ENCODE assay signal across 28 cellular contexts in the genomic region with DNA sequence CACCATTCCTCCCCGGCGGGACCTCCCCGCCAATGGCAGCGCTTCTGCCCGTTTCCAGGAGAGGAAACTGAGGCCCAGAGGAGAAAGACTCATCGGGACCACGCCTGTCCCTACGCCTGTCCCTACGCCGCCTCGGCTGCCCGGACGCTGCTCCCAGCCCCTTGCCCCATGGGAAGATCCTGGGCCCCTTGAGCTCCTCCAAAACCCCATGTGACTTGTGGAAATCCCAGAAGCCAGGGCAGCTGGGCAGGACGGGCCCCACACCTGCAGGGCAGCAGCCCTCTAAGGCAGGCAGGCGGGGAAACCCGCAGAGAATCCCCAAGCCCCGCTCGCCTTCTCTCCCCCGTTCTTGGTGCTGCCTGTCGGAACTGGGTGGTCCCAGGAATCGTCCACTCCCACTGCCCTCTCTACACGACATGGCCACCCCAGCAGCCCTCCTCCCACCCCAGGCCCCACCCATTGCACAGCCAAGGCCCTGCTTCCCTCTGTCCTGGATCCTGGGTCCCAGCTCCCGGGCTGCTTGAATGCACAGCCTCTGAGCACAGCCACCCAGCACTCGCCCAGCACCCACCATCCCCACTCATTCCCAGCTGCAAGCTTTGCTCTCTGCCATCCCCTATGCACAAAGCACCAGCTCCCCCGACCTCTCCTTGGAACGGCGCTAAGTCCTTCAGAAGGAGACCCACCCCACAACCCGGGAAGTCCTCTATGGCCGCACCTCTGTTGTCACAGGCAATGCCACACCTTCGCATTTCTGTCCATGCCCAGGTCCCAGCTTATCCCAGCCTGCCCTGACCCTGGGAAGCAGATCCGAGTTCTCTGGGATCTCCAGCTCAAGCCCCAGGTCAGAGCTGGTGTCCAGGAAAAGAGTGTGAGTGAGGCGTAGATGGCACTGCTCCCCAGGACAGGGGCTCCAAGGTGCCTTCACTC. TPM values are rescaled to one million over a fixed set of nuclear protein-coding genes. Genes with fewer than 3 reads are reported as not detected.
DNase-seq lines count a peak whose midpoint lies in the region; ATAC-seq, FAIRE-seq and TF ChIP-seq lines count a peak whose summit lies in the region.
"Had no signal": no experiment of that assay in that cellular context is flagged by ENCODE, and none has a peak within 500 bp of the region (broad histone marks: within the 10 kb centered on the region; RNA-seq: fewer than 3 reads in every experiment).

No MANE protein-coding gene starts in this region.

- H3K4me3 Mint-ChIP-seq in H9 (no peak overlapping the region), neural progenitor cell (no peak overlapping the region)
- H3K4me3 Mint-ChIP-seq: activated CD8-positive, alpha-beta T cell treated with anti-CD3 and anti-CD28 coated beads for 36 hours; natural killer cell treated with Interleukin-12 subunit alpha and Interleukin-12 subunit beta and Interleukin-15 and Interleukin-18, amount 100 ng/mL, for 72 hours; T-helper 17 cell had no signal

- no peak for FAIRE-seq in H1 (lab: Jason Lieb, UNC)
- FAIRE-seq: astrocyte, RCC 7860 had no signal

- H3K4me1 ChIP-seq in H9 (ENCODE audit: insufficient read depth, low read length) (no peaks in the 10 kb centered on the region), H1 (replicated peaks in 1 of 4; ENCODE audit: control insufficient read depth in 3 of 4, insufficient read depth in 4 of 4, low read length in 3 of 4) (peaks cover 0 to 4% (median 0%) of the 10 kb centered on the region in 4 experiments; a peak in 1 of 7 replicates), neural progenitor cell (no peaks in the 10 kb centered on the region)
- H3K4me1 ChIP-seq: left ventricle myocardium inferior, parathyroid adenoma, right atrium auricular region had no signal

- no peak overlapping the region for H2BK12ac ChIP-seq in H9 (ENCODE audit: insufficient read length, low read depth, low read length)
- no peak overlapping the region for H2BK12ac ChIP-seq in H1 (ENCODE audit: low read depth, low read length)

- H2AFZ ChIP-seq in H9 (ENCODE audit: low read length) (no peak overlapping the region), H1 (ENCODE audit: low read length) (peak overlapping the region; percentile 13; the same call in 1 of the 2 replicates), neural progenitor cell (replicated peaks) (no peak overlapping the region)
- H2AFZ ChIP-seq: parathyroid adenoma had no signal

- no peak overlapping the region for H2BK15ac ChIP-seq in H9 (ENCODE audit: low read depth, low read length)
- H2BK15ac ChIP-seq in H1 (ENCODE audit: low read length), result no peak overlapping the region

- H3K36me3 Mint-ChIP-seq in H9 (ENCODE audit: insufficient read depth in 1 of 3, low read depth in 3 of 3), result peaks cover 0 to 12% (median 6%) of the 10 kb centered on the region in 3 experiments; a peak in 5 of 7 replicates
- peaks cover 43% of the 10 kb centered on the region for H3K36me3 Mint-ChIP-seq in neural progenitor cell

- H3T11ph ChIP-seq in H9 (ENCODE audit: low read length), result no peak overlapping the region

- no peaks in the 10 kb centered on the region for H3F3A ChIP-seq in neural progenitor cell (ENCODE audit: low read depth)

- H3K56ac ChIP-seq in H9 (ENCODE audit: insufficient read length, low read depth, low read length), result no peak overlapping the region
- no peak overlapping the region for H3K56ac ChIP-seq in H1 (replicated peaks; ENCODE audit: insufficient read length, low read depth, low read length)

- POLR2A ChIA-PET in GM10248 (lab: Yijun Ruan, JAX) (no interaction called here), H1 (lab: Charles Lee; ENCODE audit: partially characterized antibody) (interaction anchor here (1.1 kb wide), 1 partner anchor 17 kb away, joined by 3 read pairs; no protein-coding TSS in a partner anchor)

- H3K14ac ChIP-seq in H9 (ENCODE audit: insufficient read depth, low read length) (no peak overlapping the region), H1 (ENCODE audit: insufficient read length) (no peak overlapping the region)

- H4K20me1 ChIP-seq in H9 (ENCODE audit: control insufficient read depth, insufficient read depth, insufficient read length) (no peaks in the 10 kb centered on the region), H1 (replicated peaks in 1 of 2; ENCODE audit: control insufficient read depth in 1 of 2, insufficient read depth in 2 of 2, low read length in 2 of 2) (no peaks in the 10 kb centered on the region), neural progenitor cell (ENCODE audit: low read depth) (peaks cover 4% of the 10 kb centered on the region)

- H3K23ac ChIP-seq in H9 (ENCODE audit: insufficient read length, low read depth, low read length) (no peak overlapping the region), H1 (ENCODE audit: insufficient read length) (no peak overlapping the region)

- H3K36me3 ChIP-seq in H1 (ENCODE audit: control insufficient read depth in 2 of 4, insufficient read depth in 4 of 4, low read length in 3 of 4), result no peaks in the 10 kb centered on the region
- H3K36me3 ChIP-seq in neural progenitor cell, result peaks cover 4% of the 10 kb centered on the region

- H3K27me3 Mint-ChIP-seq in H9 (ENCODE audit: low read depth) (no peaks in the 10 kb centered on the region; the same call in none of the 2 replicates), neural progenitor cell (ENCODE audit: insufficient read depth, low read depth) (peaks cover 8% of the 10 kb centered on the region)
- H3K27me3 Mint-ChIP-seq: activated CD8-positive, alpha-beta T cell treated with anti-CD3 and anti-CD28 coated beads for 36 hours; natural killer cell treated with Interleukin-12 subunit alpha and Interleukin-12 subunit beta and Interleukin-15 and Interleukin-18, amount 100 ng/mL, for 72 hours; T-helper 17 cell had no signal

- H2BK20ac ChIP-seq in H9 (ENCODE audit: low read depth, low read length, poor library complexity, severe bottlenecking) (no peak overlapping the region), H1 (ENCODE audit: low read length) (no peak overlapping the region)

- no peak overlapping the region for H3K4ac ChIP-seq in H9 (ENCODE audit: low read depth, low read length)
- no peak overlapping the region for H3K4ac ChIP-seq in H1 (replicated peaks; ENCODE audit: insufficient read length, low read depth, low read length)

- H3K27me3 ChIP-seq in H9 (ENCODE audit: insufficient read depth, low read length) (no peaks in the 10 kb centered on the region), H1 (replicated peaks in 1 of 4; ENCODE audit: control insufficient read depth in 3 of 4, extremely low read depth in 1 of 4, insufficient read depth in 3 of 4, low read length in 3 of 4) (no peaks in the 10 kb centered on the region), neural progenitor cell (no peaks in the 10 kb centered on the region)
- H3K27me3 ChIP-seq: BLaER1 treated with 17β-estradiol and CSF1 and Interleukin-3, amounts not matched to agents 10 nM and 100 nM; right atrium auricular region had no signal

- H2AK5ac ChIP-seq in H9 (ENCODE audit: insufficient read length, low read length) (no peak overlapping the region), H1 (ENCODE audit: low read depth, low read length) (no peak overlapping the region)

- H2BK5ac ChIP-seq in H9 (ENCODE audit: insufficient read length, low read length) (no peak overlapping the region), H1 (ENCODE audit: low read depth, low read length) (no peak overlapping the region)

- peaks cover 12 to 13% of the 10 kb centered on the region in 2 experiments; a peak in 4 of 5 replicates for H3K9me3 Mint-ChIP-seq in H9
- peaks cover 17% of the 10 kb centered on the region for H3K9me3 Mint-ChIP-seq in neural progenitor cell

- TF ChIP-seq EP300 in H1 (IDR thresholded peaks at IDR 0.05; ENCODE audit: borderline replicate concordance in 1 of 2, low read depth in 2 of 2, low read length in 2 of 2), result no peak

- H2BK120ac ChIP-seq in H9 (ENCODE audit: low read depth, low read length, poor library complexity, severe bottlenecking) (no peak overlapping the region), H1 (replicated peaks; ENCODE audit: low read depth, low read length) (no peak overlapping the region)

- H3K4me2 ChIP-seq in H9 (ENCODE audit: insufficient read depth, insufficient read length, low read length) (no peak overlapping the region), H1 (ENCODE audit: insufficient read depth in 1 of 2, low read depth in 2 of 2, low read length in 2 of 2) (no peak overlapping the region; a peak in 1 of 4 replicates), neural progenitor cell (no peak overlapping the region)

- DNase-seq in GM10248 (ENCODE audit: extremely low spot score) (peak; percentile 48), H9 (peak; percentile 33), H1 (ENCODE audit: low read depth in 1 of 2, low spot score in 2 of 2) (no peak), neural progenitor cell (ENCODE audit: low spot score) (no peak), NCI-H446 (lab: John Stamatoyannopoulos, UW) (no peak)
- no peak for DNase-seq in activated CD4-positive, alpha-beta T cell treated with anti-CD3 and anti-CD28 coated beads, Interleukin-2, amount 50 U/mL, for 4 hours
- DNase-seq: activated CD4-positive, alpha-beta T cell treated with anti-CD3 and anti-CD28 coated beads for 1 hour; activated CD8-positive, alpha-beta T cell treated with anti-CD3 and anti-CD28 coated beads for 36 hours; caudate nucleus; DMS79; GDM1; hippocampal formation; IMR-90; left ventricle myocardium inferior; NCI-H1694; NCI-H524; NK-92 treated with Interleukin-12 subunit alpha and Interleukin-12 subunit beta, amount 100 ng/mL, for 24 hours; stimulated activated CD4-positive, alpha-beta T cell treated with anti-CD3 and anti-CD28 coated beads, Interleukin-2, amount 100 ng/mL, for 48 hours; substantia nigra; T-helper 17 cell had no signal

- no CpG with 5 or more reads among the region's 32 CpGs for WGBS in H9 (ENCODE audit: extremely low coverage, insufficient read length, low lambda C conversion rate)
- 82% methylated on average over 13 of the region's 32 CpGs; no CpG with 5 or more reads in 1 of the 2 experiments for WGBS in H1 (ENCODE audit: extremely low coverage in 1 of 2, insufficient coverage in 1 of 2, insufficient read length in 1 of 2, insufficient replicate concordance in 2 of 2, low coverage in 1 of 2, low lambda C conversion rate in 2 of 2, missing lambda C conversion rate in 1 of 2), 2 experiments

- H3K79me2 ChIP-seq in H9 (ENCODE audit: insufficient read depth, low read length) (no peaks in the 10 kb centered on the region), H1 (ENCODE audit: control insufficient read depth in 1 of 2, insufficient read depth in 2 of 2, low read length in 2 of 2) (no peaks in the 10 kb centered on the region), neural progenitor cell (ENCODE audit: low read depth) (no peaks in the 10 kb centered on the region)

- H4K91ac ChIP-seq in H9 (ENCODE audit: insufficient read length, low read depth, low read length) (no peak overlapping the region), H1 (replicated peaks; ENCODE audit: insufficient read length, low read length) (no peak overlapping the region)

- H3K4me3 ChIP-seq in H1 (ENCODE audit: extremely low read depth in 1 of 4, insufficient read depth in 2 of 4, low read depth in 3 of 4, low read length in 4 of 4) (no peak overlapping the region), neural progenitor cell (no peak overlapping the region)
- H3K4me3 ChIP-seq: BLaER1 treated with 17β-estradiol and CSF1 and Interleukin-3, amounts not matched to agents 10 nM and 100 nM; left ventricle myocardium inferior; right atrium auricular region had no signal

- TF ChIP-seq RAD21 in H1 (IDR thresholded peaks at IDR 0.05 in 1 of 2, conservative IDR thresholded peaks at IDR 0.05 in 1 of 2; ENCODE audit: low read depth in 2 of 2, low read length in 2 of 2), result no peak

- no peak overlapping the region for H4K5ac ChIP-seq in H9 (ENCODE audit: insufficient read length, low read depth, low read length)
- no peak overlapping the region for H4K5ac ChIP-seq in H1 (ENCODE audit: insufficient read length, low read depth, low read length)

- H3K27ac Mint-ChIP-seq in H9 (peak overlapping the region in 1 of 3 experiments; percentile 83; a peak in 1 of 7 replicates), neural progenitor cell (peak overlapping the region; percentile 19)
- H3K27ac Mint-ChIP-seq: activated CD8-positive, alpha-beta T cell treated with anti-CD3 and anti-CD28 coated beads for 36 hours; natural killer cell treated with Interleukin-12 subunit alpha and Interleukin-12 subunit beta and Interleukin-15 and Interleukin-18, amount 100 ng/mL, for 72 hours; T-helper 17 cell had no signal

- no peak for TF ChIP-seq CTCF in GM10248 (IDR thresholded peaks at IDR 0.05; ENCODE audit: control extremely low read depth, extremely low read depth, low read depth, missing control alignments)
- TF ChIP-seq CTCF in H9 (conservative IDR thresholded peaks at IDR 0.05), result no peak
- TF ChIP-seq CTCF in H1 (IDR thresholded peaks at IDR 0.05; ENCODE audit: control extremely low read depth in 1 of 3, insufficient read depth in 1 of 3, low read depth in 1 of 3, low read length in 3 of 3), result no peak
- no peak for TF ChIP-seq CTCF in neural progenitor cell (IDR thresholded peaks at IDR 0.05)

- H3K23me2 ChIP-seq in H9 (ENCODE audit: insufficient read length, low read depth, low read length, poor library complexity, severe bottlenecking) (no peaks in the 10 kb centered on the region), H1 (ENCODE audit: low read depth, low read length) (no peaks in the 10 kb centered on the region)

- H3K18ac ChIP-seq in H9 (ENCODE audit: insufficient read length, low read depth, low read length) (no peak overlapping the region), H1 (ENCODE audit: extremely low read depth, low read length) (no peak overlapping the region)

- H3K4me1 Mint-ChIP-seq in H9 (peaks cover 0 to 8% of the 10 kb centered on the region in 2 experiments; a peak in 2 of 4 replicates), neural progenitor cell (no peaks in the 10 kb centered on the region)

- no peak overlapping the region for H3K27ac ChIP-seq in H9 (ENCODE audit: insufficient read length, low read depth, low read length)
- no peak overlapping the region; the same call in 1 of the 2 replicates for H3K27ac ChIP-seq in H1 (ENCODE audit: low read depth, low read length)
- no peak overlapping the region for H3K27ac ChIP-seq in neural progenitor cell
- H3K27ac ChIP-seq: left ventricle myocardium inferior, parathyroid adenoma, right atrium auricular region had no signal

- H4K8ac ChIP-seq in H9 (replicated peaks; ENCODE audit: insufficient read length, low read depth, low read length) (no peak overlapping the region), H1 (ENCODE audit: extremely low read depth, insufficient read depth, low read length) (peak overlapping the region; percentile 57; the same call in 1 of the 2 replicates)

- no peaks in the 10 kb centered on the region for H3K79me1 ChIP-seq in H9 (ENCODE audit: insufficient read depth, low read depth, low read length, poor library complexity, severe bottlenecking)
- no peaks in the 10 kb centered on the region for H3K79me1 ChIP-seq in H1 (ENCODE audit: low read depth, low read length)

- H3K9ac ChIP-seq in H9 (ENCODE audit: extremely low read depth, insufficient read length, low read length), result no peak overlapping the region
- H3K9ac ChIP-seq in H1 (replicated peaks in 1 of 4; ENCODE audit: extremely low read depth in 1 of 4, low read depth in 3 of 4, low read length in 3 of 4), result no peak overlapping the region
- H3K9ac ChIP-seq in neural progenitor cell, result no peak overlapping the region
- H3K9ac ChIP-seq: parathyroid adenoma had no signal

- CTCF ChIA-PET in GM10248 (lab: Yijun Ruan, JAX), result interaction anchor here (1.1 to 1.6 kb wide), 3 partner anchors 32 to 117 kb away, joined by 3 read pairs; no protein-coding TSS in a partner anchor
- CTCF ChIA-PET in H1 (lab: Charles Lee; ENCODE audit: partially characterized antibody), result interaction anchor here (0.6 to 1.6 kb wide), 6 partner anchors 16 to 293 kb away, joined by 3 read pairs; no protein-coding TSS in a partner anchor

- ATAC-seq in GM19023 (IDR thresholded peaks at IDR 0.05; ENCODE audit: unreplicated experiment) (no peak), HG02840 (IDR thresholded peaks at IDR 0.05; ENCODE audit: low FRiP score, unreplicated experiment) (no peak)
- ATAC-seq: activated CD8-positive, alpha-beta T cell treated with anti-CD3 and anti-CD28 coated beads for 36 hours; natural killer cell treated with Interleukin-12 subunit alpha and Interleukin-12 subunit beta and Interleukin-15 and Interleukin-18, amount 100 ng/mL, for 72 hours; T-helper 17 cell had no signal

- TF ChIP-seq POLR2A in H1 (IDR thresholded peaks at IDR 0.05; ENCODE audit: control extremely low read depth in 1 of 2, low read depth in 2 of 2, low read length in 2 of 2), result no peak

- no peaks in the 10 kb centered on the region for H3K9me3 ChIP-seq in H9 (ENCODE audit: control insufficient read depth, low read depth, low read length)
- no peaks in the 10 kb centered on the region for H3K9me3 ChIP-seq in H1 (ENCODE audit: insufficient read depth in 2 of 2, low read depth in 1 of 2, low read length in 1 of 2)
- no peaks in the 10 kb centered on the region for H3K9me3 ChIP-seq in neural progenitor cell (ENCODE audit: low read depth)

RNA-seq across cellular contexts. Expression of a gene that starts 50.6 kb away (rescaled TPM):
- total RNA-seq in H9 (2021) (12.4 and 13.3 TPM in 2 replicates), neural progenitor cell (ENCODE audit: low replicate concordance) (7.3 and 20.8 TPM in 2 replicates)
- total RNA-seq in H1 (2021; fragmentation: NEBNext Ultra II Directional; extraction: Animal tissue kit (Norgen Biotek cat#: 25700)), result 6.9 and 8.5 TPM in 2 replicates
- polyA plus RNA-seq in H1 (2011; rRNA removed), result 15.1 and 20.2 TPM in 2 replicates
- polyA plus RNA-seq in H1 (2011; cell fraction: cytosol; rRNA removed), result 9.7 TPM
- 24.3 TPM for polyA plus RNA-seq in H1 (2011; cell fraction: nucleus; rRNA removed)
- 6.1 to 13.9 TPM (median 11.1 TPM) in 4 replicates for polyA plus RNA-seq in H1 (2012, experiment 1 of 2)
- polyA plus RNA-seq in H1 (2012, experiment 2 of 2), result 7.8 TPM
- polyA plus RNA-seq in H1 (2013, experiment 1 of 2), result 8.0 TPM
- 8.1 TPM for polyA plus RNA-seq in H1 (2013, experiment 2 of 2)
- polyA minus RNA-seq in H1 (2011; rRNA and poly(A)+ RNA removed), result 13.6 and 20.2 TPM in 2 replicates
- 5.2 TPM for polyA minus RNA-seq in H1 (2011; cell fraction: cytosol; rRNA and poly(A)+ RNA removed)
- 8.6 TPM for polyA minus RNA-seq in H1 (2011; cell fraction: nucleus; rRNA and poly(A)+ RNA removed)

Comparison
In these comparisons a context has a peak if more than half of its experiments do, and no peak if none do; other contexts are left out.
1. DNase-seq: peak in GM10248 (single experiment) and H9 (single experiment); none in H1 (0 of 2), neural progenitor cell (single experiment), activated CD4-positive, alpha-beta T cell treated with anti-CD3 and anti-CD28 coated beads, Interleukin-2, amount 50 U/mL, for 4 hours (0 of 2) and NCI-H446 (0 of 2).